1 cellular context compared by ENCODE assay signal in the genomic region with DNA sequence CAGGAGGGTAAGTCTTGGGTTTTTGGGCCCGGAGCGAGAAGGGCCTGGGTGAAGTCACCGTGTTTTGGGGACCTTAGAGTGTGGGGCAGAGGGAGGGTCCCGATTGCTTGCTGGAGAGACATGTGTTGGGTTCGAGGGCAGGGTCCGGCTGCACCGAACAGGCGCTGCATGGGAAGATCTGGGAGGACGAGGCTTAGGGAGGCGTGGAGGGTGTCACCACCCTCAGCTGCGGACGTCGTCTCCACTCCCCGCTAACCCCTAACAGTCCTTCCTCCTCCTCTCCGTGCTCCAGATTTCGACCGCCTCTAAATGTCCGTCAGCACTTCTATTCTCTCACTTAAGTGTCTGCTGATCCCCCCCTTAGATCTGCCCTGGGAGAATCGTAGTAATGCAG.
TF ChIP-seq lines count a peak whose summit lies in the region.

No MANE protein-coding gene starts in this region.

TF ChIP-seq in HepG2, 621 proteins besides CTCF, POLR2A, EP300 and RAD21:
- TF ChIP-seq ZNF263 (CRISPR knock-in tag; IDR thresholded peaks at IDR 0.05): peak; percentile 62
